In genomic region chr9:124972241-124972770, GRCh38 we compare ENCODE assay signal across 27 cellular contexts.
"Had no signal": no experiment of that assay in that cellular context is flagged by ENCODE, and none has a peak within 500 bp of the region (broad histone marks: within the 10 kb centered on the region; RNA-seq: fewer than 3 reads in every experiment).

No MANE protein-coding gene starts in this region.

- DNase-seq: dorsolateral prefrontal cortex; effector CD4-positive, alpha-beta T cell; endodermal cell; foreskin keratinocyte; heart left ventricle; kidney; right lobe of liver; small intestine; stimulated activated CD4-positive, alpha-beta T cell treated with anti-CD3 and anti-CD28 coated beads, Interleukin-15, amount 100 ng/mL, for 24 hours; stimulated activated CD4-positive, alpha-beta T cell treated with anti-CD3 and anti-CD28 coated beads, Interleukin-2, amount 100 ng/mL, for 48 hours; stimulated activated naive CD4-positive, alpha-beta T cell; stimulated activated naive CD8-positive, alpha-beta T cell treated with anti-CD3 and anti-CD28 coated beads, Interleukin-15, amount 100 ng/mL, for 72 hours; transverse colon; upper lobe of right lung had no signal

- H3K27ac ChIP-seq: dorsolateral prefrontal cortex, esophagus muscularis mucosa, foreskin keratinocyte, gastroesophageal sphincter, heart left ventricle, hepatocyte, neutrophil, parathyroid adenoma, right lobe of liver, suprapubic skin, transverse colon, upper lobe of right lung, vagina had no signal

- H3K4me3 Mint-ChIP-seq: endodermal cell; memory B cell; natural killer cell treated with Interleukin-12 subunit alpha and Interleukin-12 subunit beta and Interleukin-15 and Interleukin-18, amount 100 ng/mL, for 72 hours; neural crest cell; stimulated activated naive CD8-positive, alpha-beta T cell treated with anti-CD3 and anti-CD28 coated beads, Interleukin-15, amount 100 ng/mL, for 72 hours had no signal

- H3K4me1 Mint-ChIP-seq: memory B cell; neural crest cell; stimulated activated naive CD8-positive, alpha-beta T cell treated with anti-CD3 and anti-CD28 coated beads, Interleukin-15, amount 100 ng/mL, for 72 hours had no signal

- ATAC-seq: foreskin keratinocyte; gastroesophageal sphincter; heart left ventricle; left lobe of liver; natural killer cell treated with Interleukin-12 subunit alpha and Interleukin-12 subunit beta and Interleukin-15 and Interleukin-18, amount 100 ng/mL, for 72 hours; right lobe of liver; stimulated activated naive CD8-positive, alpha-beta T cell treated with anti-CD3 and anti-CD28 coated beads, Interleukin-15, amount 100 ng/mL, for 72 hours; upper lobe of right lung had no signal

- H3K27me3 ChIP-seq: dorsolateral prefrontal cortex, esophagus muscularis mucosa, foreskin keratinocyte, gastroesophageal sphincter, heart left ventricle, hepatocyte, neutrophil, right lobe of liver, suprapubic skin, transverse colon, upper lobe of right lung, vagina had no signal

- H3K9me3 ChIP-seq: esophagus muscularis mucosa, gastroesophageal sphincter, heart left ventricle, neutrophil, right lobe of liver, suprapubic skin, transverse colon, upper lobe of right lung, vagina had no signal

- H3K27me3 Mint-ChIP-seq: memory B cell; natural killer cell treated with Interleukin-12 subunit alpha and Interleukin-12 subunit beta and Interleukin-15 and Interleukin-18, amount 100 ng/mL, for 72 hours; progenitor cell of endocrine pancreas; stimulated activated naive CD8-positive, alpha-beta T cell treated with anti-CD3 and anti-CD28 coated beads, Interleukin-15, amount 100 ng/mL, for 72 hours had no signal

- H3K36me3 Mint-ChIP-seq: natural killer cell treated with Interleukin-12 subunit alpha and Interleukin-12 subunit beta and Interleukin-15 and Interleukin-18, amount 100 ng/mL, for 72 hours had no signal

- H3K36me3 ChIP-seq: right lobe of liver had no signal

- H3K4me3 ChIP-seq: dorsolateral prefrontal cortex, esophagus muscularis mucosa, gastroesophageal sphincter, heart left ventricle, hepatocyte, lung, right lobe of liver, suprapubic skin, transverse colon, upper lobe of right lung, vagina had no signal

- H3K27ac Mint-ChIP-seq: endodermal cell; memory B cell; natural killer cell treated with Interleukin-12 subunit alpha and Interleukin-12 subunit beta and Interleukin-15 and Interleukin-18, amount 100 ng/mL, for 72 hours; progenitor cell of endocrine pancreas; stimulated activated naive CD8-positive, alpha-beta T cell treated with anti-CD3 and anti-CD28 coated beads, Interleukin-15, amount 100 ng/mL, for 72 hours had no signal

- H3K9me3 Mint-ChIP-seq: endodermal cell; memory B cell; natural killer cell treated with Interleukin-12 subunit alpha and Interleukin-12 subunit beta and Interleukin-15 and Interleukin-18, amount 100 ng/mL, for 72 hours; neural crest cell; stimulated activated naive CD8-positive, alpha-beta T cell treated with anti-CD3 and anti-CD28 coated beads, Interleukin-15, amount 100 ng/mL, for 72 hours had no signal

- H3K4me1 ChIP-seq: esophagus muscularis mucosa, foreskin keratinocyte, gastroesophageal sphincter, heart left ventricle, parathyroid adenoma, right lobe of liver, suprapubic skin, transverse colon, upper lobe of right lung, vagina had no signal
